ENCODE assay signal across 10 cellular contexts in genomic region chr16:75105306-75106061, GRCh38. TPM values are rescaled to one million over a fixed set of nuclear protein-coding genes. Genes with fewer than 3 reads are reported as not detected.
DNase-seq lines count a peak whose midpoint lies in the region; ATAC-seq, FAIRE-seq and TF ChIP-seq lines count a peak whose summit lies in the region.
"Had no signal": no experiment of that assay in that cellular context is flagged by ENCODE, and none has a peak within 500 bp of the region (broad histone marks: within the 10 kb centered on the region; RNA-seq: fewer than 3 reads in every experiment).

No MANE protein-coding gene starts in this region.

- ATAC-seq in stimulated activated naive B cell treated with anti-CD40 and anti-IgM and Interleukin-4, amounts not matched to agents 10 μg/mL and 1 μg/mL and 100 μg/mL, for 72 hours (replicated peaks) = peak; percentile 37 to 48

- WGBS in small intestine, 3 donors = 55 to 76% (median 66%) methylated on average over 9 to 10 of the region's 10 CpGs

- H3K36me3 ChIP-seq in Karpas-422 (ENCODE audit: insufficient read depth, low read length) (no peaks in the 10 kb centered on the region), small intestine (ENCODE audit: control insufficient read depth in 2 of 2, insufficient read depth in 2 of 2, low read length in 2 of 2) (no peaks in the 10 kb centered on the region), MM.1S (replicated peaks; ENCODE audit: insufficient read depth, low read length) (no peaks in the 10 kb centered on the region)

- no peaks in the 10 kb centered on the region for H4K20me1 ChIP-seq in Karpas-422 (ENCODE audit: insufficient read depth, low read depth, low read length)
- no peaks in the 10 kb centered on the region for H4K20me1 ChIP-seq in MM.1S (ENCODE audit: insufficient read depth, low read length)

- no peaks in the 10 kb centered on the region for H3K27me3 ChIP-seq in Karpas-422 (ENCODE audit: low read length)
- no peaks in the 10 kb centered on the region for H3K27me3 ChIP-seq in small intestine (ENCODE audit: control insufficient read depth in 2 of 2, insufficient read depth in 2 of 2, low read length in 2 of 2)
- no peaks in the 10 kb centered on the region for H3K27me3 ChIP-seq in MM.1S (replicated peaks; ENCODE audit: insufficient read depth, low read length)

- H3K9ac ChIP-seq in Karpas-422 (ENCODE audit: low read length) = no peak overlapping the region; the same call in 1 of the 2 replicates
- H3K9ac ChIP-seq in MM.1S (ENCODE audit: low read length) = no peak overlapping the region

- H2AFZ ChIP-seq in Karpas-422 (ENCODE audit: low read length) (no peak overlapping the region), MM.1S (ENCODE audit: low read length) (no peak overlapping the region)

- intact Hi-C loops in activated CD4-positive, alpha-beta memory T cell treated with anti-CD3 and anti-CD28 coated beads for 36 hours (cut with micrococcal nuclease) = no loop called here

- H3K9me2 ChIP-seq in Karpas-422 (replicated peaks; ENCODE audit: insufficient read depth, low read length) (no peaks in the 10 kb centered on the region), MM.1S (replicated peaks; ENCODE audit: insufficient read depth, low read length) (no peaks in the 10 kb centered on the region)

- peaks cover 59% of the 10 kb centered on the region for H3K4me1 Mint-ChIP-seq in activated CD4-positive, alpha-beta memory T cell treated with anti-CD3 and anti-CD28 coated beads for 36 hours (ENCODE audit: low read depth)
- peaks cover 25 to 44% of the 10 kb centered on the region in 2 donors for H3K4me1 Mint-ChIP-seq in stimulated activated naive B cell treated with anti-CD40 and anti-IgM and Interleukin-4, amounts not matched to agents 10 μg/mL and 1 μg/mL and 100 μg/mL, for 72 hours
- peaks cover 9% of the 10 kb centered on the region for H3K4me1 Mint-ChIP-seq in glutamatergic neuron (ENCODE audit: low read depth, unreplicated experiment)

- H3K4me3 ChIP-seq in Karpas-422 (ENCODE audit: low read length) (no peak overlapping the region), small intestine (ENCODE audit: low read depth in 1 of 2, low read length in 2 of 2) (no peak overlapping the region), MM.1S (ENCODE audit: low read length) (no peak overlapping the region)

- H3K27ac ChIP-seq in Karpas-422 (ENCODE audit: low read length) = no peak overlapping the region
- H3K27ac ChIP-seq in small intestine (ENCODE audit: low read depth in 1 of 2, low read length in 1 of 2) = peak overlapping the region in 1 of 2 donors; percentile 28
- no peak overlapping the region for H3K27ac ChIP-seq in MM.1S (ENCODE audit: low read length)

- H3K9me3 ChIP-seq in Karpas-422 (ENCODE audit: low read length) (no peaks in the 10 kb centered on the region), small intestine (ENCODE audit: control insufficient read depth, low read depth) (no peaks in the 10 kb centered on the region), MM.1S (replicated peaks; ENCODE audit: insufficient read depth, low read length) (no peaks in the 10 kb centered on the region)

- DNase-seq in Karpas-422 = peak; percentile 54
- no peak for DNase-seq in activated CD4-positive, alpha-beta memory T cell treated with anti-CD3 and anti-CD28 coated beads for 36 hours
- peak in 35 of 51 donors; percentile 10 to 74 (median 41) for DNase-seq in hypothalamus (lab: John Stamatoyannopoulos, UW)
- DNase-seq in stimulated activated naive B cell treated with anti-CD40 and anti-IgM and Interleukin-4, amounts not matched to agents 10 μg/mL and 1 μg/mL and 100 μg/mL, for 72 hours = no peak
- DNase-seq in small intestine = no peak
- DNase-seq in MM.1S = no peak
- no peak for DNase-seq in hepatic stellate cell (ENCODE audit: low spot score)
- DNase-seq in glutamatergic neuron = no peak

- H3K4me2 ChIP-seq in Karpas-422 (ENCODE audit: low read depth, low read length, poor library complexity, severe bottlenecking) (no peak overlapping the region), MM.1S (ENCODE audit: low read depth, low read length) (no peak overlapping the region)

- no peak overlapping the region for H3K4me3 Mint-ChIP-seq in activated CD4-positive, alpha-beta memory T cell treated with anti-CD3 and anti-CD28 coated beads for 36 hours
- no peak overlapping the region for H3K4me3 Mint-ChIP-seq in stimulated activated naive B cell treated with anti-CD40 and anti-IgM and Interleukin-4, amounts not matched to agents 10 μg/mL and 1 μg/mL and 100 μg/mL, for 72 hours
- no peak overlapping the region for H3K4me3 Mint-ChIP-seq in glutamatergic neuron (ENCODE audit: unreplicated experiment)
- H3K4me3 Mint-ChIP-seq: nephron, type B pancreatic cell had no signal

- H3K79me2 ChIP-seq in Karpas-422 (ENCODE audit: low read length) (no peaks in the 10 kb centered on the region), MM.1S (ENCODE audit: low read length) (no peaks in the 10 kb centered on the region)

- TF ChIP-seq CTCF in MM.1S (IDR thresholded peaks at IDR 0.05; ENCODE audit: low read length) (no peak), glutamatergic neuron (IDR thresholded peaks at IDR 0.05; ENCODE audit: partially characterized antibody, unreplicated experiment) (no peak)

- peaks cover 2% of the 10 kb centered on the region for H3K9me3 Mint-ChIP-seq in activated CD4-positive, alpha-beta memory T cell treated with anti-CD3 and anti-CD28 coated beads for 36 hours
- H3K9me3 Mint-ChIP-seq in stimulated activated naive B cell treated with anti-CD40 and anti-IgM and Interleukin-4, amounts not matched to agents 10 μg/mL and 1 μg/mL and 100 μg/mL, for 72 hours = peaks cover 1 to 5% of the 10 kb centered on the region in 2 donors
- peaks cover 6% of the 10 kb centered on the region for H3K9me3 Mint-ChIP-seq in glutamatergic neuron (ENCODE audit: unreplicated experiment)
- H3K9me3 Mint-ChIP-seq: nephron, type B pancreatic cell had no signal

- H3K4me1 ChIP-seq in Karpas-422 (ENCODE audit: low read length) (peaks cover 38% of the 10 kb centered on the region), small intestine (ENCODE audit: control insufficient read depth in 2 of 2, insufficient read depth in 1 of 2, low read depth in 1 of 2, low read length in 1 of 2) (peaks cover 2 to 4% of the 10 kb centered on the region in 2 donors), MM.1S (ENCODE audit: low read length) (no peaks in the 10 kb centered on the region)

- peak overlapping the region; percentile 40 for H3K27ac Mint-ChIP-seq in activated CD4-positive, alpha-beta memory T cell treated with anti-CD3 and anti-CD28 coated beads for 36 hours
- no peak overlapping the region for H3K27ac Mint-ChIP-seq in stimulated activated naive B cell treated with anti-CD40 and anti-IgM and Interleukin-4, amounts not matched to agents 10 μg/mL and 1 μg/mL and 100 μg/mL, for 72 hours
- H3K27ac Mint-ChIP-seq in glutamatergic neuron (ENCODE audit: unreplicated experiment) = no peak overlapping the region
- H3K27ac Mint-ChIP-seq: type B pancreatic cell had no signal

- no peaks in the 10 kb centered on the region for H3F3A ChIP-seq in MM.1S (ENCODE audit: insufficient read depth, low read length)

- peaks cover 26% of the 10 kb centered on the region for H3K36me3 Mint-ChIP-seq in activated CD4-positive, alpha-beta memory T cell treated with anti-CD3 and anti-CD28 coated beads for 36 hours
- peaks cover 0 to 6% of the 10 kb centered on the region in 2 donors for H3K36me3 Mint-ChIP-seq in stimulated activated naive B cell treated with anti-CD40 and anti-IgM and Interleukin-4, amounts not matched to agents 10 μg/mL and 1 μg/mL and 100 μg/mL, for 72 hours
- peaks cover 13% of the 10 kb centered on the region for H3K36me3 Mint-ChIP-seq in glutamatergic neuron (ENCODE audit: unreplicated experiment)

- POLR2A ChIA-PET in activated CD4-positive, alpha-beta memory T cell treated with anti-CD3 and anti-CD28 coated beads for 36 hours (lab: Charles Lee) = interaction anchor here (0.8 to 1.9 kb wide), 2 partner anchors 94 to 110 kb away, joined by 3 to 4 read pairs; no protein-coding TSS in a partner anchor

- no peak for FAIRE-seq in small intestine (lab: Jason Lieb, UNC)

- no peaks in the 10 kb centered on the region for H3K27me3 Mint-ChIP-seq in activated CD4-positive, alpha-beta memory T cell treated with anti-CD3 and anti-CD28 coated beads for 36 hours
- peaks cover 72 to 92% of the 10 kb centered on the region in 2 donors for H3K27me3 Mint-ChIP-seq in stimulated activated naive B cell treated with anti-CD40 and anti-IgM and Interleukin-4, amounts not matched to agents 10 μg/mL and 1 μg/mL and 100 μg/mL, for 72 hours
- H3K27me3 Mint-ChIP-seq in glutamatergic neuron (ENCODE audit: unreplicated experiment) = peaks cover 10% of the 10 kb centered on the region
- H3K27me3 Mint-ChIP-seq: type B pancreatic cell had no signal

- CTCF ChIA-PET in activated CD4-positive, alpha-beta memory T cell treated with anti-CD3 and anti-CD28 coated beads for 36 hours (lab: Charles Lee) = interaction anchor here (0.8 kb wide), 1 partner anchor 8 kb away, joined by 3 read pairs; no protein-coding TSS in a partner anchor

RNA-seq across cellular contexts. Expression of gene LDHD, which starts 11.1 kb away (rescaled TPM):
- total RNA-seq in Karpas-422 (2014; rRNA removed; shearing (Covaris generic); ENCODE audit: low replicate concordance) = 0.79 TPM in 1 of 2 replicates, not detected in the other
- total RNA-seq in activated CD4-positive, alpha-beta memory T cell treated with anti-CD3 and anti-CD28 coated beads for 36 hours = under 1 TPM; 0.43 to 0.75 TPM
- polyA plus RNA-seq in small intestine = 10 to 100 TPM in 2 of 3 donors, 1 to 10 TPM in 1; 8.9 to 33.8 (median 30.0) TPM
- total RNA-seq in glutamatergic neuron (ENCODE audit: unreplicated experiment) = not detected

RNA-seq across cellular contexts. Expression of gene ZFP1, which starts 42.8 kb away (rescaled TPM):
- 7.9 and 23.0 TPM in 2 replicates for total RNA-seq in Karpas-422 (2014; rRNA removed; shearing (Covaris generic); ENCODE audit: low replicate concordance)
- total RNA-seq in activated CD4-positive, alpha-beta memory T cell treated with anti-CD3 and anti-CD28 coated beads for 36 hours = 10 to 100 TPM; 17.2 to 19.4 TPM
- polyA plus RNA-seq in small intestine = 1 to 10 TPM; 2.2 to 3.3 (median 2.2) TPM
- 16.1 TPM for total RNA-seq in glutamatergic neuron (ENCODE audit: unreplicated experiment)

Comparison
In these comparisons a context has a peak if more than half of its experiments do, and no peak if none do; other contexts are left out.
1. DNase-seq: peak in Karpas-422 (single experiment) and hypothalamus (35 of 51); none in activated CD4-positive, alpha-beta memory T cell treated with anti-CD3 and anti-CD28 coated beads for 36 hours (single experiment), stimulated activated naive B cell treated with anti-CD40 and anti-IgM and Interleukin-4, amounts not matched to agents 10 μg/mL and 1 μg/mL and 100 μg/mL, for 72 hours (single experiment), small intestine (single experiment), MM.1S (single experiment), hepatic stellate cell (single experiment) and glutamatergic neuron (single experiment).